1 cellular context compared by ENCODE assay signal in the genomic region with DNA sequence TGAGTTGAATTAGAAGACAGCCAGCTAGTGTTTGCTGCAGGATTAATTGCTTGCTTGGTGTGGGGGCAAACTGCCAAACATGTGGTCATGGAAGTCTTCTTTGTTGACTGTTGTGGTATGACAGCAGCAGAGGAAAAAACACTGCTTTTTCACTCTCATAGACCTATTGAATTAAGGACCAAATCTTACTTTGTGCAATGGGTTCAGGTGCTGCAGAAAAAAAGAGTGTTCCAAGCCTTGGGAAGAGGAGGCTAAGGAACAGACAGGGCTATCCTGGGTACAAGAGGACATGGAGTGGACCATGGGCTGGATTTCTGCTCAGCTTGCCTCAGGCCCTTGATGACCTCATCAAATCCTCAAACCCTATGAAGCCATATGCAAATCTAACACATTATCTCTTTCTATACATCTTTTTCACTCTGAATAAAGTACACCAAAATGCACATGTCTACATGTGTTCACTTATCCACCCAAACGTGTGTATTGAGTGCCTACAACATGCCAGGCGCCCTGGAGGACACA.
TF ChIP-seq lines count a peak whose summit lies in the region.

No MANE protein-coding gene starts in this region.

TF ChIP-seq in IMR-90, 13 proteins besides CTCF, POLR2A, EP300 and RAD21 (continued from another document):
- TF ChIP-seq ELK1 (IDR thresholded peaks at IDR 0.05; ENCODE audit: borderline replicate concordance, low read depth, low read length), result no peak
- TF ChIP-seq MAFK (IDR thresholded peaks at IDR 0.05; ENCODE audit: low read depth, low read length), result no peak
- no peak for TF ChIP-seq SMC3 (IDR thresholded peaks at IDR 0.05; ENCODE audit: low read depth, low read length)
- no peak for TF ChIP-seq RCOR1 (IDR thresholded peaks at IDR 0.05; ENCODE audit: insufficient replicate concordance, low read length)
- no peak for TF ChIP-seq RFX5 (IDR thresholded peaks at IDR 0.05; ENCODE audit: low read depth, low read length)
- no peak for TF ChIP-seq FOS (IDR thresholded peaks at IDR 0.05; ENCODE audit: low read depth, low read length)
- TF ChIP-seq CHD1 (IDR thresholded peaks at IDR 0.05; ENCODE audit: low read depth, low read length), result no peak
